ENCODE assay signal across 10 cellular contexts in genomic region chr19:46221981-46222610, GRCh38. TPM values are rescaled to one million over a fixed set of nuclear protein-coding genes. Genes with fewer than 3 reads are reported as not detected.
DNase-seq lines count a peak whose midpoint lies in the region; ATAC-seq, FAIRE-seq and TF ChIP-seq lines count a peak whose summit lies in the region.
"Had no signal": no experiment of that assay in that cellular context is flagged by ENCODE, and none has a peak within 500 bp of the region (broad histone marks: within the 10 kb centered on the region; RNA-seq: fewer than 3 reads in every experiment).

No MANE protein-coding gene starts in this region.

- 0 out of 3 replicates have a peak overlapping the region, but pooled peaks have one; percentile 15 for H3K4me3 ChIP-seq in A549

- WGBS in A549 (ENCODE audit: missing lambda C conversion rate), result 2% methylated on average over 7 of the region's 7 CpGs

- H3K27me3 Mint-ChIP-seq in MCF 10A (ENCODE audit: insufficient read depth, unreplicated experiment), result peaks cover 24% of the 10 kb centered on the region
- peaks cover 43% of the 10 kb centered on the region for H3K27me3 Mint-ChIP-seq in activated T-helper 17 cell treated with anti-CD3 and anti-CD28 coated beads, Interleukin-2, amount 50 U/mL, for 72 hours

- POLR2A ChIA-PET in A549 (lab: Yijun Ruan, JAX) (interaction anchor here (1.0 to 2.2 kb wide), 7 partner anchors 11 to 152 kb away, joined by 3 to 7 read pairs (median 4); no protein-coding TSS in a partner anchor), MCF 10A (lab: Yijun Ruan, JAX) (interaction anchor here (0.6 to 4.1 kb wide), 18 partner anchors 8 to 226 kb away, joined by 3 to 57 read pairs (median 4); partner anchors contain the start of gene CCDC61)

- TF ChIP-seq EP300 in A549 (IDR thresholded peaks at IDR 0.05) (peak; percentile 51 to 73; a peak in 2 of 5 replicates), Ishikawa (IDR thresholded peaks at IDR 0.05; ENCODE audit: borderline replicate concordance) (peak; percentile 24; the same call in 1 of the 2 replicates)

- peak; percentile 4 to 25; a peak in 1 of 5 replicates for TF ChIP-seq RAD21 in A549 (conservative IDR thresholded peaks at IDR 0.05 in 1 of 2, IDR thresholded peaks at IDR 0.05 in 1 of 2)
- peak; percentile 4; the same call in 1 of the 2 replicates for TF ChIP-seq RAD21 in Ishikawa (IDR thresholded peaks at IDR 0.05; ENCODE audit: low read depth)

- peak; percentile 86 to 89 for ATAC-seq in A549
- no peak for ATAC-seq in activated T-helper 17 cell treated with anti-CD3 and anti-CD28 coated beads, Interleukin-2, amount 50 U/mL, for 72 hours (replicated peaks)

- peak overlapping the region; percentile 47 for H3K4me3 Mint-ChIP-seq in MCF 10A (ENCODE audit: unreplicated experiment)
- H3K4me3 Mint-ChIP-seq in activated T-helper 17 cell treated with anti-CD3 and anti-CD28 coated beads, Interleukin-2, amount 50 U/mL, for 72 hours, result no peak overlapping the region
- H3K4me3 Mint-ChIP-seq: T-helper 1 cell treated with Interleukin-12 subunit alpha and Interleukin-12 subunit beta and Interleukin-4 antibody, amounts not matched to agents 30 μg/mL and 1 μg/mL, for 36 hours had no signal

- TF ChIP-seq POLR2A in A549 (IDR thresholded peaks at IDR 0.05; ENCODE audit: low read length), result no peak

- DNase-seq in A549 (ENCODE audit: low read depth in 1 of 2, low spot score in 1 of 2) (peak; percentile 88 to 98), MCF 10A (ENCODE audit: unreplicated experiment) (peak; percentile 98), kidney tubule cell (ENCODE audit: low spot score) (peak; percentile 78), DMS153 (lab: John Stamatoyannopoulos, UW) (no peak), NCI-H2227 treated with DMSO at 0.1 percent for 48 hours (lab: John Stamatoyannopoulos, UW) (no peak)
- no peak for DNase-seq in effector CD4-positive, alpha-beta T cell

- H3K36me3 Mint-ChIP-seq in MCF 10A (ENCODE audit: insufficient read depth, unreplicated experiment), result no peaks in the 10 kb centered on the region
- H3K36me3 Mint-ChIP-seq in activated T-helper 17 cell treated with anti-CD3 and anti-CD28 coated beads, Interleukin-2, amount 50 U/mL, for 72 hours (ENCODE audit: low read depth), result no peaks in the 10 kb centered on the region

- no TSS peak for BruUV-seq in MCF 10A (replicated peaks; lab: Mats Ljungman, UMichigan)

- no peak for TF ChIP-seq CTCF in A549 (IDR thresholded peaks at IDR 0.05)
- TF ChIP-seq CTCF in MCF 10A (IDR thresholded peaks at IDR 0.05; ENCODE audit: unreplicated experiment), result no peak

- H3K27ac ChIP-seq in A549, result peak overlapping the region; percentile 79 to 86

- CTCF ChIA-PET in A549 (lab: Yijun Ruan, JAX) (interaction anchor here (1.1 to 7.0 kb wide), 15 partner anchors 9 to 214 kb away, joined by 3 to 80 read pairs (median 6); no protein-coding TSS in a partner anchor), MCF 10A (lab: Yijun Ruan, JAX) (interaction anchor here (0.6 to 1.4 kb wide), 6 partner anchors 12 to 352 kb away, joined by 3 to 7 read pairs (median 4); no protein-coding TSS in a partner anchor)

- H3K4me1 ChIP-seq in A549, result peaks cover 71% of the 10 kb centered on the region

- intact Hi-C loops in MCF 10A (cut with micrococcal nuclease), result loop anchor here (1.0 to 2.0 kb wide), 3 partner anchors 35 to 140 kb away; no protein-coding TSS in a partner anchor

- no peaks in the 10 kb centered on the region for H3K9me3 Mint-ChIP-seq in MCF 10A (ENCODE audit: unreplicated experiment)
- no peaks in the 10 kb centered on the region for H3K9me3 Mint-ChIP-seq in activated T-helper 17 cell treated with anti-CD3 and anti-CD28 coated beads, Interleukin-2, amount 50 U/mL, for 72 hours
- H3K9me3 Mint-ChIP-seq: T-helper 1 cell treated with Interleukin-12 subunit alpha and Interleukin-12 subunit beta and Interleukin-4 antibody, amounts not matched to agents 30 μg/mL and 1 μg/mL, for 36 hours had no signal

- H3K27ac Mint-ChIP-seq in MCF 10A (ENCODE audit: low read depth, unreplicated experiment), result peak overlapping the region; percentile 51
- no peak overlapping the region for H3K27ac Mint-ChIP-seq in activated T-helper 17 cell treated with anti-CD3 and anti-CD28 coated beads, Interleukin-2, amount 50 U/mL, for 72 hours
- H3K27ac Mint-ChIP-seq: T-helper 1 cell treated with Interleukin-12 subunit alpha and Interleukin-12 subunit beta and Interleukin-4 antibody, amounts not matched to agents 30 μg/mL and 1 μg/mL, for 36 hours had no signal

- peaks cover 33% of the 10 kb centered on the region for H3K4me1 Mint-ChIP-seq in MCF 10A (ENCODE audit: insufficient read depth, unreplicated experiment)
- H3K4me1 Mint-ChIP-seq in activated T-helper 17 cell treated with anti-CD3 and anti-CD28 coated beads, Interleukin-2, amount 50 U/mL, for 72 hours, result peaks cover 4% of the 10 kb centered on the region

- H3K4me2 ChIP-seq in A549, result peak overlapping the region; percentile 73

- H3K9me3 ChIP-seq in A549, result no peaks in the 10 kb centered on the region

- FAIRE-seq in A549 (lab: Jason Lieb, UNC), result peak; percentile 99

TF ChIP-seq in A549, 52 proteins besides CTCF, POLR2A, EP300 and RAD21 (continues in another document):
- peak; percentile 93 for TF ChIP-seq REST (IDR thresholded peaks at IDR 0.05)
- TF ChIP-seq JUNB (IDR thresholded peaks at IDR 0.05), result peak; percentile 92
- no peak for TF ChIP-seq RARB (CRISPR knock-in tag; IDR thresholded peaks at IDR 0.05)
- no peak for TF ChIP-seq CHD4 (IDR thresholded peaks at IDR 0.05; ENCODE audit: borderline replicate concordance)

TF ChIP-seq in Ishikawa, 13 proteins besides CTCF, POLR2A, EP300 and RAD21:
- TF ChIP-seq YY1 (IDR thresholded peaks at IDR 0.05; ENCODE audit: low read depth) (0 out of 2 replicates have a peak, but pooled peaks have one; percentile 20), FOXM1 (IDR thresholded peaks at IDR 0.05; ENCODE audit: borderline replicate concordance, low read depth) (no peak), REST (IDR thresholded peaks at IDR 0.05; ENCODE audit: low read depth) (peak; percentile 90), NFIC (IDR thresholded peaks at IDR 0.05) (peak; percentile 89), TCF12 (IDR thresholded peaks at IDR 0.05; ENCODE audit: low read depth) (0 out of 2 replicates have a peak, but pooled peaks have one; percentile 38), TEAD4 (IDR thresholded peaks at IDR 0.05) (peak; percentile 87)

RNA-seq across cellular contexts. Expression of gene IGFL1, which starts 7.4 kb away (rescaled TPM):
- polyA plus RNA-seq in A549 (2011; rRNA removed) (0.70 and 0.88 TPM in 2 replicates), A549 (2017; fragmentation: RNase III; extraction: RNeasy Plus Mini Kit Qiagen cat#74134 plus additional on column Dnase treatment) (1.0 to 1.9 TPM (median 1.1 TPM) in 3 replicates)
- 0.97 and 0.98 TPM in 2 replicates for polyA plus RNA-seq in A549 (2012; cell fraction: cytosol; rRNA removed)
- 1.4 TPM in 2 replicates for polyA plus RNA-seq in A549 (2012; cell fraction: nucleus; rRNA removed)
- polyA minus RNA-seq in A549 (2011; rRNA and poly(A)+ RNA removed), result 0.88 and 1.6 TPM in 2 replicates
- total RNA-seq in MCF 10A (2022), result not detected in 2 replicates
- not detected for total RNA-seq in activated T-helper 17 cell treated with anti-CD3 and anti-CD28 coated beads, Interleukin-2, amount 50 U/mL, for 72 hours
- total RNA-seq: lung microvascular endothelial cell had no signal

Comparison
In these comparisons a context has a peak if more than half of its experiments do, and no peak if none do; other contexts are left out.
1. DNase-seq: peak in A549 (2 of 2), MCF 10A (single experiment) and kidney tubule cell (single experiment); none in DMS153 (single experiment), NCI-H2227 treated with DMSO at 0.1 percent for 48 hours (single experiment) and effector CD4-positive, alpha-beta T cell (single experiment).